Comparison of ENCODE assay signal across 29 cellular contexts in genomic region chr12:7152818-7153217, GRCh38. TPM values are rescaled to one million over a fixed set of nuclear protein-coding genes. Genes with fewer than 3 reads are reported as not detected.
"Had no signal": no experiment of that assay in that cellular context is flagged by ENCODE, and none has a peak within 500 bp of the region (broad histone marks: within the 10 kb centered on the region; RNA-seq: fewer than 3 reads in every experiment).

No MANE protein-coding gene starts in this region.

- H3K4me1 ChIP-seq: heart right ventricle, neural progenitor cell, psoas muscle had no signal

- H3K4me3 Mint-ChIP-seq: effector memory CD8-positive, alpha-beta T cell; naive thymus-derived CD4-positive, alpha-beta T cell; nephron; neural progenitor cell; stimulated activated naive CD8-positive, alpha-beta T cell treated with anti-CD3 and anti-CD28 coated beads, Interleukin-15, amount 100 ng/mL, for 72 hours had no signal

- DNase-seq: dermis blood vessel endothelial cell; effector memory CD8-positive, alpha-beta T cell; erythroblast; esophagus squamous epithelium; foreskin melanocyte; glutamatergic neuron; heart right ventricle; hippocampal formation; left cardiac atrium; left lung; mammary epithelial cell; mesendoderm; midbrain; naive thymus-derived CD4-positive, alpha-beta T cell; psoas muscle; right cardiac atrium; spleen; stimulated activated CD4-positive, alpha-beta T cell treated with anti-CD3 and anti-CD28 coated beads, Interleukin-4, amount 100 ng/mL, for 4 hours; stimulated activated naive CD4-positive, alpha-beta T cell; thyroid gland had no signal

- H3K27me3 Mint-ChIP-seq: effector memory CD8-positive, alpha-beta T cell; naive thymus-derived CD4-positive, alpha-beta T cell; stimulated activated naive CD8-positive, alpha-beta T cell treated with anti-CD3 and anti-CD28 coated beads, Interleukin-15, amount 100 ng/mL, for 72 hours had no signal

- FAIRE-seq: endometrium, islet of Langerhans had no signal

- H2AFZ ChIP-seq: neural progenitor cell had no signal

- H3K27ac ChIP-seq: coronary artery, esophagus squamous epithelium, heart right ventricle, neural progenitor cell, psoas muscle, spleen, thyroid gland had no signal

- ATAC-seq: effector memory CD8-positive, alpha-beta T cell; heart right ventricle; left cardiac atrium; left lung; naive thymus-derived CD4-positive, alpha-beta T cell; psoas muscle; right cardiac atrium; stimulated activated naive CD8-positive, alpha-beta T cell treated with anti-CD3 and anti-CD28 coated beads, Interleukin-15, amount 100 ng/mL, for 72 hours had no signal

- H3K4me3 ChIP-seq: coronary artery, esophagus squamous epithelium, heart right ventricle, left lung, neural progenitor cell, psoas muscle, skin epidermis, spleen, thyroid gland had no signal

- H3K36me3 ChIP-seq: neural progenitor cell had no signal

- H3K9me3 Mint-ChIP-seq: effector memory CD8-positive, alpha-beta T cell; naive thymus-derived CD4-positive, alpha-beta T cell; nephron; neural progenitor cell; stimulated activated naive CD8-positive, alpha-beta T cell treated with anti-CD3 and anti-CD28 coated beads, Interleukin-15, amount 100 ng/mL, for 72 hours had no signal

- H3K9ac ChIP-seq: neural progenitor cell had no signal

- H3K4me2 ChIP-seq: neural progenitor cell had no signal

- H3K27me3 ChIP-seq: esophagus squamous epithelium, heart right ventricle, left lung, neural progenitor cell, spleen, thyroid gland had no signal

- H3K27ac Mint-ChIP-seq: effector memory CD8-positive, alpha-beta T cell; naive thymus-derived CD4-positive, alpha-beta T cell; nephron; neural progenitor cell had no signal

- H3K4me1 Mint-ChIP-seq: nephron; neural progenitor cell; stimulated activated naive CD8-positive, alpha-beta T cell treated with anti-CD3 and anti-CD28 coated beads, Interleukin-15, amount 100 ng/mL, for 72 hours had no signal

- H3K9me3 ChIP-seq: esophagus squamous epithelium, heart right ventricle, left lung, psoas muscle, spleen, thyroid gland had no signal

RNA-seq across cellular contexts. Expression of gene RBP5, which starts 24.1 kb away (rescaled TPM):
- total RNA-seq: dermis blood vessel endothelial cell, kidney epithelial cell, mammary epithelial cell, osteoblast had no signal
- polyA plus RNA-seq: mammary epithelial cell; naive thymus-derived CD4-positive, alpha-beta T cell had no signal
